In the genomic region with DNA sequence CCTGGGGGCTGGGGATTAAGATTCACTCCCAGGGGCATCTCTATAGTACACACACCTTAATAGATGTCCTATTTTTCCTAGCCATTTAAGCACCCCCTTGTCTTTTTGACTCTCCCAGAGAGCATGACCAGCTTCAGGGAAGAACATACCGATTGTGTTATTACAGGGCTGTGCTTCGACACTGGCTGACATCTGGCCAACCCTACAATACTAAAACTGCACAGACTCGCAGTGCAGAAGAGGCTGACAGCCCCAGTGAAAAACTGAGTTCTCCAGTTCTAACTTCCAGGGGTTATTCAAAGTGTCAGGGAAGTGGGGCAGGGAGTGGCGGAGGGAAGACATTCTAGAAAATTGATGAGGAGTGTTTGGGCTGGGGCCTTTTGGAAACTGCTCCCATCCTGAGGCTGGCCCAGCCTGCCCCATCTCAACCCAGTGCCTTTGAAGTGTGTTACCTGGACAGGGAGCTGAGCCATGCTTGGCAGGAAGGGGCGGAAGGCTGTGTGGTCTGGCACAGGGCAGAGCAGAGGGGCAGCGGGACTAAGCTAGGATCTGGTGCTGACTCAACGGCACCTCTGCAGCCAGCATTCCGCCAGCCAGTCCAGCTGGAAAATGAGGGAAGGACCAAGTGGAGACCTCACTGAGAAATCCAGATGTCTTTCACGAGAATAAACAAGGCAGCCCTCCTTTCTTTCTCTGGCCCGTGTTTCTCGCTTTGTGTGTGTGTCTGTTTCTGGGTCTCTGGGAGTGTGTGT, we compare ENCODE assay signal across 15 cellular contexts. TPM values are rescaled to one million over a fixed set of nuclear protein-coding genes. Genes with fewer than 3 reads are reported as not detected.
A peak's percentile ranks its signal among the peaks of the same experiment; 100 is the strongest.
DNase-seq lines count a peak whose midpoint lies in the region; ATAC-seq and TF ChIP-seq lines count a peak whose summit lies in the region.
"Had no signal": no experiment of that assay in that cellular context is flagged by ENCODE, and none has a peak within 500 bp of the region (broad histone marks: within the 10 kb centered on the region; RNA-seq: fewer than 3 reads in every experiment).

No MANE protein-coding gene starts in this region.

- no peak overlapping the region for H3K9ac ChIP-seq in neuronal stem cell (ENCODE audit: low read depth, low read length, poor library complexity)

- no peak overlapping the region for H3K14ac ChIP-seq in neuronal stem cell (ENCODE audit: low read length)

- TF ChIP-seq POLR2A in uterus (IDR thresholded peaks at IDR 0.05), result no peak

- H3K36me3 ChIP-seq in neuronal stem cell (replicated peaks in 1 of 2; ENCODE audit: control insufficient read depth in 2 of 2, insufficient read depth in 2 of 2, low read length in 2 of 2) (no peaks in the 10 kb centered on the region), uterus (no peaks in the 10 kb centered on the region)

- no peaks in the 10 kb centered on the region for H3K4me1 Mint-ChIP-seq in activated naive CD8-positive, alpha-beta T cell treated with anti-CD3 and anti-CD28 coated beads, Interleukin-2, amount 50 U/mL, for 24 hours
- H3K4me1 Mint-ChIP-seq in activated naive CD8-positive, alpha-beta T cell treated with anti-CD3 and anti-CD28 coated beads for 36 hours, result no peaks in the 10 kb centered on the region

- H2AK5ac ChIP-seq in neuronal stem cell (ENCODE audit: low read depth, low read length), result no peak overlapping the region

- no peak overlapping the region for H3K27ac Mint-ChIP-seq in activated naive CD8-positive, alpha-beta T cell treated with anti-CD3 and anti-CD28 coated beads, Interleukin-2, amount 50 U/mL, for 24 hours
- H3K27ac Mint-ChIP-seq in activated naive CD8-positive, alpha-beta T cell treated with anti-CD3 and anti-CD28 coated beads for 36 hours, result no peak overlapping the region
- no peak overlapping the region for H3K27ac Mint-ChIP-seq in activated naive CD4-positive, alpha-beta T cell treated with anti-CD3 and anti-CD28 coated beads, Interleukin-2, amount 50 U/mL, for 72 hours
- H3K27ac Mint-ChIP-seq: memory B cell had no signal

- ATAC-seq in activated naive CD8-positive, alpha-beta T cell treated with anti-CD3 and anti-CD28 coated beads, Interleukin-2, amount 50 U/mL, for 24 hours, result peak; percentile 15
- ATAC-seq in Right ventricle myocardium inferior, result peak; percentile 73
- no peak for ATAC-seq in activated naive CD4-positive, alpha-beta T cell treated with anti-CD3 and anti-CD28 coated beads, Interleukin-2, amount 50 U/mL, for 72 hours
- ATAC-seq: activated T-cell treated with anti-CD3 and anti-CD28 coated beads, Interleukin-2, amount 50 U/mL, for 4 hours had no signal

- H3K18ac ChIP-seq in neuronal stem cell (ENCODE audit: low read length), result no peak overlapping the region

- no peak overlapping the region for H3K4me3 Mint-ChIP-seq in activated naive CD8-positive, alpha-beta T cell treated with anti-CD3 and anti-CD28 coated beads, Interleukin-2, amount 50 U/mL, for 24 hours
- no peak overlapping the region for H3K4me3 Mint-ChIP-seq in activated naive CD8-positive, alpha-beta T cell treated with anti-CD3 and anti-CD28 coated beads for 36 hours
- H3K4me3 Mint-ChIP-seq: activated T-cell treated with anti-CD3 and anti-CD28 coated beads, Interleukin-2, amount 50 U/mL, for 4 hours; memory B cell had no signal

- H3K27ac ChIP-seq in neuronal stem cell (replicated peaks; ENCODE audit: low read length) (no peak overlapping the region), uterus (peak overlapping the region; percentile 74 to 88)
- H3K27ac ChIP-seq: HL-60 had no signal

- no peak overlapping the region for H4K91ac ChIP-seq in neuronal stem cell (ENCODE audit: low read depth, low read length, poor library complexity)

- no peak overlapping the region for H3K4ac ChIP-seq in neuronal stem cell (ENCODE audit: low read length)

- no peaks in the 10 kb centered on the region for H3K27me3 Mint-ChIP-seq in activated naive CD8-positive, alpha-beta T cell treated with anti-CD3 and anti-CD28 coated beads, Interleukin-2, amount 50 U/mL, for 24 hours
- H3K27me3 Mint-ChIP-seq in activated naive CD8-positive, alpha-beta T cell treated with anti-CD3 and anti-CD28 coated beads for 36 hours, result no peaks in the 10 kb centered on the region

- H3K9me3 Mint-ChIP-seq in activated naive CD8-positive, alpha-beta T cell treated with anti-CD3 and anti-CD28 coated beads, Interleukin-2, amount 50 U/mL, for 24 hours, result peaks cover 6% of the 10 kb centered on the region
- H3K9me3 Mint-ChIP-seq in activated naive CD8-positive, alpha-beta T cell treated with anti-CD3 and anti-CD28 coated beads for 36 hours, result peaks cover 2% of the 10 kb centered on the region
- no peaks in the 10 kb centered on the region for H3K9me3 Mint-ChIP-seq in activated naive CD4-positive, alpha-beta T cell treated with anti-CD3 and anti-CD28 coated beads, Interleukin-2, amount 50 U/mL, for 72 hours
- H3K9me3 Mint-ChIP-seq: memory B cell had no signal

- H3K23ac ChIP-seq in neuronal stem cell (ENCODE audit: low read depth, low read length, poor library complexity), result no peak overlapping the region

- peak overlapping the region; percentile 52 for H2BK15ac ChIP-seq in neuronal stem cell (ENCODE audit: low read length)

- peaks cover 2 to 15% of the 10 kb centered on the region in 2 donors for H3K9me3 ChIP-seq in neuronal stem cell (replicated peaks in 1 of 2; ENCODE audit: control insufficient read depth in 2 of 2, insufficient read depth in 1 of 2, low read depth in 1 of 2, low read length in 2 of 2)
- H3K9me3 ChIP-seq in uterus, result no peaks in the 10 kb centered on the region

- no CpG with 5 or more reads among the region's 11 CpGs for WGBS in neuronal stem cell (ENCODE audit: extremely low coverage in 2 of 2, insufficient read length in 2 of 2, insufficient replicate concordance in 1 of 2), 2 donors

- no peak for DNase-seq in activated naive CD8-positive, alpha-beta T cell treated with anti-CD3 and anti-CD28 coated beads, Interleukin-2, amount 50 U/mL, for 24 hours
- DNase-seq in activated naive CD8-positive, alpha-beta T cell treated with anti-CD3 and anti-CD28 coated beads for 36 hours, result no peak
- DNase-seq in Right ventricle myocardium inferior (ENCODE audit: missing footprints) (no peak), neuronal stem cell (ENCODE audit: low spot score) (no peak), uterus (peak; percentile 69 to 72), NCI-H1930 (lab: John Stamatoyannopoulos, UW) (no peak), GOT3 (lab: John Stamatoyannopoulos, UW) (no peak)
- DNase-seq in activated naive CD4-positive, alpha-beta T cell treated with anti-CD3 and anti-CD28 coated beads, Interleukin-2, amount 50 U/mL, for 72 hours (ENCODE audit: low spot score in 2 of 2), result no peak
- DNase-seq: activated T-cell treated with anti-CD3 and anti-CD28 coated beads, Interleukin-2, amount 50 U/mL, for 4 hours; central memory CD4-positive, alpha-beta T cell; DMS153; SHP77; stimulated activated CD4-positive, alpha-beta T cell treated with anti-CD3 and anti-CD28 coated beads, Interleukin-15, amount 100 ng/mL, for 24 hours had no signal

- no peak overlapping the region for H2BK120ac ChIP-seq in neuronal stem cell (ENCODE audit: low read depth, low read length)

- H3K4me3 ChIP-seq in neuronal stem cell (ENCODE audit: low read length in 2 of 2) (no peak overlapping the region), uterus (no peak overlapping the region)

- no peak overlapping the region for H2BK5ac ChIP-seq in neuronal stem cell (ENCODE audit: low read length)

- H3K36me3 Mint-ChIP-seq in activated naive CD8-positive, alpha-beta T cell treated with anti-CD3 and anti-CD28 coated beads, Interleukin-2, amount 50 U/mL, for 24 hours (ENCODE audit: low read depth), result no peaks in the 10 kb centered on the region
- no peaks in the 10 kb centered on the region for H3K36me3 Mint-ChIP-seq in activated naive CD8-positive, alpha-beta T cell treated with anti-CD3 and anti-CD28 coated beads for 36 hours
- no peaks in the 10 kb centered on the region for H3K36me3 Mint-ChIP-seq in activated naive CD4-positive, alpha-beta T cell treated with anti-CD3 and anti-CD28 coated beads, Interleukin-2, amount 50 U/mL, for 72 hours
- H3K36me3 Mint-ChIP-seq: memory B cell had no signal

- peak overlapping the region; percentile 66 for H2BK12ac ChIP-seq in neuronal stem cell (ENCODE audit: low read length)

- H4K8ac ChIP-seq in neuronal stem cell (ENCODE audit: low read depth, low read length), result no peak overlapping the region

- H3K27me3 ChIP-seq in neuronal stem cell (ENCODE audit: control insufficient read depth in 3 of 3, insufficient read depth in 3 of 3, low read depth in 1 of 3, low read length in 3 of 3) (no peaks in the 10 kb centered on the region), uterus (no peaks in the 10 kb centered on the region)

- H3K79me1 ChIP-seq in neuronal stem cell (ENCODE audit: low read depth, low read length), result no peaks in the 10 kb centered on the region

- peak overlapping the region; percentile 56 for H2AFZ ChIP-seq in neuronal stem cell (ENCODE audit: low read length)

- no peak for TF ChIP-seq CTCF in uterus (IDR thresholded peaks at IDR 0.05)

- intact Hi-C loops in Right ventricle myocardium inferior (cut with DNase I), result no loop called here
- intact Hi-C loops in uterus (cut with DNase I; ENCODE audit: low total_unique reads), result no loop called here

- H3K4me2 ChIP-seq in neuronal stem cell (ENCODE audit: insufficient read depth, low read length, poor library complexity, severe bottlenecking), result no peak overlapping the region

- H3K4me1 ChIP-seq in neuronal stem cell (ENCODE audit: control insufficient read depth in 2 of 2, insufficient read depth in 1 of 2, low read depth in 1 of 2, low read length in 2 of 2) (peaks cover 8 to 16% of the 10 kb centered on the region in 2 donors), uterus (peaks cover 16 to 19% of the 10 kb centered on the region in 2 donors)

RNA-seq across cellular contexts. Expression of gene IGFBP5, which starts 15.4 kb away (rescaled TPM):
- total RNA-seq in activated naive CD8-positive, alpha-beta T cell treated with anti-CD3 and anti-CD28 coated beads for 36 hours, result not detected
- 156 TPM for total RNA-seq in Right ventricle myocardium inferior
- 280 TPM for polyA plus RNA-seq in neuronal stem cell (2013, experiment 1 of 2)
- 290 TPM for polyA plus RNA-seq in neuronal stem cell (2013, experiment 2 of 2)
- 1,000 to 10,000 TPM in 1 of 4 donors, 100 to 1,000 TPM in 3; 480 to 2,812 (median 618) TPM for total RNA-seq in uterus
- total RNA-seq in activated naive CD4-positive, alpha-beta T cell treated with anti-CD3 and anti-CD28 coated beads, Interleukin-2, amount 50 U/mL, for 72 hours, result under 1 TPM in 1 of 2 donors, not detected in 1; 0.02 TPM

Comparison
In these comparisons a context has a peak if more than half of its experiments do, and no peak if none do; other contexts are left out.
1. ATAC-seq: peak in activated naive CD8-positive, alpha-beta T cell treated with anti-CD3 and anti-CD28 coated beads, Interleukin-2, amount 50 U/mL, for 24 hours (single experiment) and Right ventricle myocardium inferior (single experiment); none in activated naive CD4-positive, alpha-beta T cell treated with anti-CD3 and anti-CD28 coated beads, Interleukin-2, amount 50 U/mL, for 72 hours (0 of 2).
2. DNase-seq: peak in uterus (2 of 2); none in activated naive CD8-positive, alpha-beta T cell treated with anti-CD3 and anti-CD28 coated beads, Interleukin-2, amount 50 U/mL, for 24 hours (single experiment), activated naive CD8-positive, alpha-beta T cell treated with anti-CD3 and anti-CD28 coated beads for 36 hours (single experiment), Right ventricle myocardium inferior (single experiment), neuronal stem cell (single experiment), NCI-H1930 (0 of 2), activated naive CD4-positive, alpha-beta T cell treated with anti-CD3 and anti-CD28 coated beads, Interleukin-2, amount 50 U/mL, for 72 hours (0 of 2) and GOT3 (single experiment).
3. RNA of gene IGFBP5, which starts 15.4 kb away (total RNA-seq): 480 to 2,812 TPM in uterus and 156 TPM in Right ventricle myocardium inferior (single experiment); 0.02 TPM in activated naive CD4-positive, alpha-beta T cell treated with anti-CD3 and anti-CD28 coated beads, Interleukin-2, amount 50 U/mL, for 72 hours and not detected in activated naive CD8-positive, alpha-beta T cell treated with anti-CD3 and anti-CD28 coated beads for 36 hours; every median in the first group is over 100 times any median in the second.